ENCODE assay signal across 1 cellular context in the genomic region with DNA sequence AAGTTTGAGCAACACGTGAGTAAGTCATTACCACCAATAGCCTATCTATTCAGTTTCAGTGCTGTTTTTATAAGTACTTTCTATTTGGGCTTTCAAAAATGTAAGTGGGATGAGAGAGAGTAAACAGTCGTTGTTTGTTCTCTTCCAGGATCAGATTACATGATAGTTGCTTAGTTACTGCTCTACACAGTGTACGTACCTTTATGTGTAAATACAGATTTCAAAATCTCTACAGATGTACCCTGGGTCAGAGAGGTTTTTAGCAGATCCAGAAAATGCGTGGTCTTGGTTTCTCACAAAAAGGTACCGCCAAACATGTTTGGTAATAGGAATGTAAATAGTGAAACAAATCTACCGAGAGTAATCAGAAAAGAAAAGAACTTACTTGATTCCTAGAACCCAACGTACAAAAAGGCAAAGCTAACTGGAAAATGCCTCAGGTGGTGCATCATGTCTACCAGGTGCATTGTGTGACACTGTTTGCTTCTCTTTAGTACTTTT.
TF ChIP-seq lines count a peak whose summit lies in the region.

No MANE protein-coding gene starts in this region.

TF ChIP-seq in liver, 16 proteins besides CTCF, POLR2A, EP300 and RAD21 (continued from another document):
- TF ChIP-seq, protein P1, sequence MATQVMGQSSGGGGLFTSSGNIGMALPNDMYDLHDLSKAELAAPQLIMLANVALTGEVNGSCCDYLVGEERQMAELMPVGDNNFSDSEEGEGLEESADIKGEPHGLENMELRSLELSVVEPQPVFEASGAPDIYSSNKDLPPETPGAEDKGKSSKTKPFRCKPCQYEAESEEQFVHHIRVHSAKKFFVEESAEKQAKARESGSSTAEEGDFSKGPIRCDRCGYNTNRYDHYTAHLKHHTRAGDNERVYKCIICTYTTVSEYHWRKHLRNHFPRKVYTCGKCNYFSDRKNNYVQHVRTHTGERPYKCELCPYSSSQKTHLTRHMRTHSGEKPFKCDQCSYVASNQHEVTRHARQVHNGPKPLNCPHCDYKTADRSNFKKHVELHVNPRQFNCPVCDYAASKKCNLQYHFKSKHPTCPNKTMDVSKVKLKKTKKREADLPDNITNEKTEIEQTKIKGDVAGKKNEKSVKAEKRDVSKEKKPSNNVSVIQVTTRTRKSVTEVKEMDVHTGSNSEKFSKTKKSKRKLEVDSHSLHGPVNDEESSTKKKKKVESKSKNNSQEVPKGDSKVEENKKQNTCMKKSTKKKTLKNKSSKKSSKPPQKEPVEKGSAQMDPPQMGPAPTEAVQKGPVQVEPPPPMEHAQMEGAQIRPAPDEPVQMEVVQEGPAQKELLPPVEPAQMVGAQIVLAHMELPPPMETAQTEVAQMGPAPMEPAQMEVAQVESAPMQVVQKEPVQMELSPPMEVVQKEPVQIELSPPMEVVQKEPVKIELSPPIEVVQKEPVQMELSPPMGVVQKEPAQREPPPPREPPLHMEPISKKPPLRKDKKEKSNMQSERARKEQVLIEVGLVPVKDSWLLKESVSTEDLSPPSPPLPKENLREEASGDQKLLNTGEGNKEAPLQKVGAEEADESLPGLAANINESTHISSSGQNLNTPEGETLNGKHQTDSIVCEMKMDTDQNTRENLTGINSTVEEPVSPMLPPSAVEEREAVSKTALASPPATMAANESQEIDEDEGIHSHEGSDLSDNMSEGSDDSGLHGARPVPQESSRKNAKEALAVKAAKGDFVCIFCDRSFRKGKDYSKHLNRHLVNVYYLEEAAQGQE (IDR thresholded peaks at IDR 0.05), result peak; percentile 81
- TF ChIP-seq HNF4A (conservative IDR thresholded peaks at IDR 0.05), result peak; percentile 84 to 90
